Comparison of ENCODE assay signal across 8 cellular contexts in genomic region chr3:73623996-73624362, GRCh38. TPM values are rescaled to one million over a fixed set of nuclear protein-coding genes. Genes with fewer than 3 reads are reported as not detected.
DNase-seq lines count a peak whose midpoint lies in the region; ATAC-seq and TF ChIP-seq lines count a peak whose summit lies in the region.

No MANE protein-coding gene starts in this region.

- POLR2A ChIA-PET in T-cell (lab: Charles Lee): no interaction called here

- CTCF ChIA-PET in T-cell (lab: Charles Lee): no interaction called here

- intact Hi-C loops in Right ventricle myocardium inferior (cut with DNase I): loop anchor here (2.0 to 10.0 kb wide), 5 partner anchors 37 to 183 kb away; no protein-coding TSS in a partner anchor
- intact Hi-C loops in cardiac septum (cut with DNase I): loop anchor here (2.0 to 5.0 kb wide), 3 partner anchors 52 to 143 kb away; no protein-coding TSS in a partner anchor

- ATAC-seq in Right ventricle myocardium inferior (peak; percentile 26), T-cell (replicated peaks in 1 of 4) (no peak)

- peak; percentile 71 for DNase-seq in Right ventricle myocardium inferior (ENCODE audit: missing footprints)
- DNase-seq in cardiac septum (ENCODE audit: low spot score): no peak
- peak; percentile 80 for DNase-seq in ecto neural progenitor cell (ENCODE audit: low spot score)
- DNase-seq in mesothelial cell of epicardium (ENCODE audit: low spot score in 2 of 2, unreplicated experiment in 2 of 2): peak; percentile 23 to 58
- DNase-seq in H4 (ENCODE audit: low spot score): no peak
- no peak for DNase-seq in NCI-H187 treated with DMSO at 0.1 percent for 48 hours (lab: John Stamatoyannopoulos, UW)
- no peak for DNase-seq in activated CD8-positive, alpha-beta memory T cell treated with anti-CD3 and anti-CD28 coated beads, Interleukin-2, amount 50 U/mL, for 48 hours
- no peak for DNase-seq in T-cell

- H3K36me3 Mint-ChIP-seq in mesothelial cell of epicardium: peaks cover 5% of the 10 kb centered on the region
- H3K36me3 Mint-ChIP-seq in T-cell: no peaks in the 10 kb centered on the region

- no peaks in the 10 kb centered on the region for H3K9me3 Mint-ChIP-seq in mesothelial cell of epicardium
- H3K9me3 Mint-ChIP-seq in T-cell: peaks cover 0 to 1% (median 0%) of the 10 kb centered on the region in 3 donors

- no peaks in the 10 kb centered on the region for H3K27me3 Mint-ChIP-seq in mesothelial cell of epicardium (ENCODE audit: low read depth)
- H3K27me3 Mint-ChIP-seq in T-cell: peaks cover 15 to 17% of the 10 kb centered on the region in 2 donors

- TF ChIP-seq CTCF in mesothelial cell of epicardium (IDR thresholded peaks at IDR 0.05; ENCODE audit: unreplicated experiment): no peak

- H3K4me3 Mint-ChIP-seq in mesothelial cell of epicardium: peak overlapping the region; percentile 86
- H3K4me3 Mint-ChIP-seq in T-cell: no peak overlapping the region

- H3K27ac Mint-ChIP-seq in mesothelial cell of epicardium (peak overlapping the region; percentile 83), T-cell (no peak overlapping the region)

- H3K4me1 Mint-ChIP-seq in mesothelial cell of epicardium (peaks cover 66% of the 10 kb centered on the region), T-cell (no peaks in the 10 kb centered on the region)

RNA-seq across cellular contexts. Expression of gene PDZRN3, which starts 0.8 kb away (rescaled TPM):
- 130 TPM for total RNA-seq in Right ventricle myocardium inferior
- total RNA-seq in cardiac septum: 66.0 TPM
- 42.9 to 48.4 TPM (median 43.4 TPM) in 3 replicates for total RNA-seq in mesothelial cell of epicardium
- 3.4 and 3.6 TPM in 2 replicates for total RNA-seq in H4 (2014; rRNA removed; shearing (Covaris generic))
- total RNA-seq in T-cell: under 1 TPM in 3 of 5 donors, not detected in 2; 0.16 to 0.73 (median 0.18) TPM

Comparison
In these comparisons a context has a peak if more than half of its experiments do, and no peak if none do; other contexts are left out.
1. DNase-seq: peak in Right ventricle myocardium inferior (single experiment), ecto neural progenitor cell (single experiment) and mesothelial cell of epicardium (2 of 2); none in cardiac septum (single experiment), H4 (single experiment), NCI-H187 treated with DMSO at 0.1 percent for 48 hours (single experiment), activated CD8-positive, alpha-beta memory T cell treated with anti-CD3 and anti-CD28 coated beads, Interleukin-2, amount 50 U/mL, for 48 hours (single experiment) and T-cell (0 of 34).